Comparison of ENCODE assay signal across 1 cellular context in the genomic region with DNA sequence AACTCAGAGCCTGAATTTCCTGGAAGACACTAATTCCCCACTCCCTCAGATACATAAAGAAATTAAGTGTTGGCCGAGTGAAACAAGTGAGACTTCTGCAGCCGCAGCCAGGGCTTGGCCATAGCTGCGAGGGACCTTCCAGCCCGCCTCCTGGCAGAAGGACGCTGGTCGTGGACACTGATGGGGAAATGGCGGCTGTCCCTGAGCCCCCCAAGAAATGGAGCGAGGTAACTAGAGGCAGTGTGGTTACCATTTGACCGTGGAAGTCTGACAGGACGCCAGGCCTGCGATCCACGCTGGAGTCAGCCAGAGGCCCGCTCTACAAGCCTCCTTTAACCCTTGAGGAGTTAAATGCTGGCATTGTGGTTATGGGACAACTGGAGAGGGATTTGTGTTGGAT.
TF ChIP-seq lines count a peak whose summit lies in the region.

No MANE protein-coding gene starts in this region.

TF ChIP-seq in IMR-90, 13 proteins besides CTCF, POLR2A, EP300 and RAD21 (continued from another document):
- TF ChIP-seq MXI1 (IDR thresholded peaks at IDR 0.05; ENCODE audit: borderline replicate concordance, low read depth, low read length) = no peak
- TF ChIP-seq CHD1 (IDR thresholded peaks at IDR 0.05; ENCODE audit: low read depth, low read length) = no peak
- no peak for TF ChIP-seq RCOR1 (IDR thresholded peaks at IDR 0.05; ENCODE audit: insufficient replicate concordance, low read length)
